ENCODE assay signal across 9 cellular contexts in genomic region chr10:5234106-5234877, GRCh38. TPM values are rescaled to one million over a fixed set of nuclear protein-coding genes. Genes with fewer than 3 reads are reported as not detected.
A peak's percentile ranks its signal among the peaks of the same experiment; 100 is the strongest.
DNase-seq lines count a peak whose midpoint lies in the region; ATAC-seq and TF ChIP-seq lines count a peak whose summit lies in the region.
"Had no signal": no experiment of that assay in that cellular context is flagged by ENCODE, and none has a peak within 500 bp of the region (broad histone marks: within the 10 kb centered on the region; RNA-seq: fewer than 3 reads in every experiment).

No MANE protein-coding gene starts in this region.

- H3K27me3 ChIP-seq in gastrocnemius medialis = no peaks in the 10 kb centered on the region

- no peak overlapping the region for H3K27ac ChIP-seq in HEK293 (ENCODE audit: extremely low read depth, low read depth, low read length)
- no peak overlapping the region for H3K27ac ChIP-seq in gastrocnemius medialis

- H3K36me3 ChIP-seq in HEK293 (ENCODE audit: control insufficient read depth in 2 of 2, insufficient read depth in 1 of 2, low read length in 2 of 2) (no peaks in the 10 kb centered on the region), gastrocnemius medialis (no peaks in the 10 kb centered on the region)

- no peaks in the 10 kb centered on the region for H3K4me1 ChIP-seq in HEK293 (ENCODE audit: control insufficient read depth, insufficient read depth, low read length)
- no peaks in the 10 kb centered on the region for H3K4me1 ChIP-seq in gastrocnemius medialis

- POLR2A ChIA-PET in HEK293 (lab: Yijun Ruan, JAX) = no interaction called here

- CTCF ChIA-PET in HEK293 (lab: Yijun Ruan, JAX) = no interaction called here

- in situ Hi-C loops in gastrocnemius medialis (cut with MboI; ENCODE audit: low sequenced_read_pairs in 4 of 4) = no loop called here

- ATAC-seq in gastrocnemius medialis = peak in 1 of 2 donors; percentile 55
- ATAC-seq in GM21360 (IDR thresholded peaks at IDR 0.05; ENCODE audit: unreplicated experiment) = no peak
- ATAC-seq in SK-N-SH treated with all-trans-retinoic acid at 6 μM for 48 hours = no peak
- ATAC-seq: activated CD8-positive, alpha-beta T cell treated with anti-CD3 and anti-CD28 coated beads for 36 hours had no signal

- DNase-seq in NOMO-1 (lab: John Stamatoyannopoulos, UW; ENCODE audit: unreplicated experiment in 2 of 2) (peak; percentile 76 to 97), fibroblast of peridontal ligament (ENCODE audit: extremely low read depth) (peak; percentile 21), gastrocnemius medialis (peak; percentile 9 to 28), NCI-H1436 treated with DMSO at 0.1 percent for 48 hours (lab: John Stamatoyannopoulos, UW) (no peak)
- DNase-seq in stimulated activated naive CD4-positive, alpha-beta T cell (lab: John Stamatoyannopoulos, UW) = no peak
- DNase-seq: activated CD8-positive, alpha-beta T cell treated with anti-CD3 and anti-CD28 coated beads for 36 hours had no signal

- TF ChIP-seq CTCF in HEK293 (tag by site-specific recombination; IDR thresholded peaks at IDR 0.05) = no peak
- no peak for TF ChIP-seq CTCF in gastrocnemius medialis (IDR thresholded peaks at IDR 0.05 in 4 of 5, conservative IDR thresholded peaks at IDR 0.05 in 1 of 5)

- intact Hi-C loops in gastrocnemius medialis (cut with DNase I; ENCODE audit: low total_unique reads) = no loop called here

- H3K9me3 ChIP-seq in HEK293 (ENCODE audit: control insufficient read depth, insufficient read depth, low read depth, low read length) = no peaks in the 10 kb centered on the region
- H3K9me3 ChIP-seq in gastrocnemius medialis = no peaks in the 10 kb centered on the region

- H3K4me3 ChIP-seq in HEK293 (ENCODE audit: low read depth, low read length) (no peak overlapping the region), gastrocnemius medialis (no peak overlapping the region)

- no peak for TF ChIP-seq POLR2A in gastrocnemius medialis (IDR thresholded peaks at IDR 0.05)

TF ChIP-seq in HEK293, 187 proteins besides CTCF, POLR2A, EP300 and RAD21:
- TF ChIP-seq SCRT2 (tag by site-specific recombination; IDR thresholded peaks at IDR 0.05) (peak; percentile 31; the same call in 1 of the 2 replicates), ZNF629 (tag by site-specific recombination; IDR thresholded peaks at IDR 0.05) (no peak), ZNF416 (tag by site-specific recombination; IDR thresholded peaks at IDR 0.05) (no peak)

TF ChIP-seq in SK-N-SH treated with all-trans-retinoic acid at 6 μM for 48 hours, 23 proteins besides CTCF, POLR2A, EP300 and RAD21:
- TF ChIP-seq CSRNP3 (CRISPR knock-in tag; IDR thresholded peaks at IDR 0.05) (no peak), GLIS3 (CRISPR knock-in tag; IDR thresholded peaks at IDR 0.05) (no peak)

RNA-seq across cellular contexts. Expression of gene AKR1C4, which starts 37.7 kb away (rescaled TPM):
- under 1 TPM in 1 of 4 donors, not detected in 3; 0.35 TPM for total RNA-seq in gastrocnemius medialis
- total RNA-seq: activated CD8-positive, alpha-beta T cell treated with anti-CD3 and anti-CD28 coated beads for 36 hours had no signal

RNA-seq across cellular contexts. Expression of gene AKR1C8, which starts 49.3 kb away (rescaled TPM):
- under 1 TPM in 1 of 4 donors, not detected in 3; 0.56 TPM for total RNA-seq in gastrocnemius medialis
- total RNA-seq: activated CD8-positive, alpha-beta T cell treated with anti-CD3 and anti-CD28 coated beads for 36 hours had no signal

Comparison
In these comparisons a context has a peak if more than half of its experiments do, and no peak if none do; other contexts are left out.
1. DNase-seq: peak in NOMO-1 (2 of 2), fibroblast of peridontal ligament (single experiment) and gastrocnemius medialis (2 of 2); none in NCI-H1436 treated with DMSO at 0.1 percent for 48 hours (single experiment) and stimulated activated naive CD4-positive, alpha-beta T cell (0 of 6).